Comparison of ENCODE assay signal across 16 cellular contexts in genomic region chr3:116291141-116291540, GRCh38.
A peak's percentile ranks its signal among the peaks of the same experiment; 100 is the strongest.
DNase-seq lines count a peak whose midpoint lies in the region; ATAC-seq, FAIRE-seq and TF ChIP-seq lines count a peak whose summit lies in the region.
"Had no signal": no experiment of that assay in that cellular context is flagged by ENCODE, and none has a peak within 500 bp of the region (broad histone marks: within the 10 kb centered on the region; RNA-seq: fewer than 3 reads in every experiment).

No MANE protein-coding gene starts in this region.

- no peaks in the 10 kb centered on the region for H3K4me1 ChIP-seq in pancreas

- H3K4me3 Mint-ChIP-seq in glutamatergic neuron (ENCODE audit: unreplicated experiment) = no peak overlapping the region
- H3K4me3 Mint-ChIP-seq: B cell; CD4-positive, alpha-beta T cell had no signal

- H3K27me3 ChIP-seq in pancreas = no peaks in the 10 kb centered on the region

- FAIRE-seq in pancreas (lab: Jason Lieb, UNC) = no peak
- FAIRE-seq: A204.1, GM19239, H1 had no signal

- TF ChIP-seq CTCF in glutamatergic neuron (IDR thresholded peaks at IDR 0.05; ENCODE audit: partially characterized antibody, unreplicated experiment) (no peak), pancreas (IDR thresholded peaks at IDR 0.05) (no peak)

- H3K4me3 ChIP-seq in pancreas = no peak overlapping the region

- ATAC-seq in pancreas (no peak), HG03280 (IDR thresholded peaks at IDR 0.05; ENCODE audit: unreplicated experiment) (no peak), HG02798 (IDR thresholded peaks at IDR 0.05; ENCODE audit: poor library complexity, unreplicated experiment) (no peak)
- ATAC-seq: HCT116 had no signal

- intact Hi-C loops in pancreas (cut with DNase I) = no loop called here

- H3K9me3 ChIP-seq in pancreas = no peaks in the 10 kb centered on the region

- peak overlapping the region; percentile 57 for H3K27ac Mint-ChIP-seq in glutamatergic neuron (ENCODE audit: unreplicated experiment)
- H3K27ac Mint-ChIP-seq: B cell; CD4-positive, alpha-beta T cell had no signal

- peak; percentile 88 for DNase-seq in DMS 273 (lab: John Stamatoyannopoulos, UW; ENCODE audit: unreplicated experiment)
- peak; percentile 69 to 87 for DNase-seq in NCI-H446 (lab: John Stamatoyannopoulos, UW)
- peak; percentile 74 for DNase-seq in NCI-H82 (lab: John Stamatoyannopoulos, UW)
- DNase-seq in glutamatergic neuron = no peak
- no peak for DNase-seq in pancreas
- DNase-seq: Calu3; CD4-positive, alpha-beta T cell; DND-41; GF-D8 had no signal

- H3K36me3 Mint-ChIP-seq in glutamatergic neuron (ENCODE audit: unreplicated experiment) = no peaks in the 10 kb centered on the region

- H3K27me3 Mint-ChIP-seq in glutamatergic neuron (ENCODE audit: unreplicated experiment) = no peaks in the 10 kb centered on the region
- H3K27me3 Mint-ChIP-seq: B cell; CD4-positive, alpha-beta T cell had no signal

- H3K27ac ChIP-seq in pancreas = no peak overlapping the region

- H3K4me1 Mint-ChIP-seq in glutamatergic neuron (ENCODE audit: low read depth, unreplicated experiment) = peaks cover 15% of the 10 kb centered on the region
- H3K4me1 Mint-ChIP-seq: B cell had no signal

- no peaks in the 10 kb centered on the region for H3K36me3 ChIP-seq in pancreas

- WGBS in pancreas, 2 donors = 83 to 84% methylated on average over 4 of the region's 4 CpGs

- no peaks in the 10 kb centered on the region for H3K9me3 Mint-ChIP-seq in glutamatergic neuron (ENCODE audit: unreplicated experiment)

Comparison
In these comparisons a context has a peak if more than half of its experiments do, and no peak if none do; other contexts are left out.
1. DNase-seq: peak in DMS 273 (single experiment), NCI-H446 (2 of 2) and NCI-H82 (single experiment); none in glutamatergic neuron (single experiment) and pancreas (0 of 6).